Comparison of ENCODE assay signal across 21 cellular contexts in genomic region chr6:71239694-71240093, GRCh38.
"Had no signal": no experiment of that assay in that cellular context is flagged by ENCODE, and none has a peak within 500 bp of the region (broad histone marks: within the 10 kb centered on the region; RNA-seq: fewer than 3 reads in every experiment).

No MANE protein-coding gene starts in this region.

- DNase-seq: activated CD4-positive, alpha-beta T cell treated with anti-CD3 and anti-CD28 coated beads for 36 hours; activated CD4-positive, alpha-beta T cell treated with anti-CD3 and anti-CD28 coated beads, Interleukin-2, amount 50 U/mL, for 48 hours; activated gamma-delta T cell treated with Interleukin-2 at 50 U/mL for 16 hours; adrenal gland; caudate nucleus; dorsolateral prefrontal cortex; foreskin melanocyte; islet precursor cell; midbrain; stimulated activated CD4-positive, alpha-beta T cell treated with anti-CD3 and anti-CD28 coated beads, Interleukin-4, amount 100 ng/mL, for 24 hours; stomach; upper lobe of left lung had no signal

- H3K4me3 Mint-ChIP-seq: activated CD4-positive, alpha-beta T cell treated with anti-CD3 and anti-CD28 coated beads for 36 hours; activated T-helper 1 cell treated with anti-CD3 and anti-CD28 coated beads, Interleukin-12 subunit alpha, Interleukin-12 subunit beta, Interleukin-2, Interleukin-4 antibody, amounts not matched to agents 30 ng/mL and 10 ng/mL and 1 ng/mL, durations not matched to agents 14 hours and 24 hours and 36 hours; nephron; stimulated activated effector memory CD8-positive, alpha-beta T cell treated with anti-CD3 and anti-CD28 coated beads, Interleukin-12 subunit alpha, Interleukin-12 subunit beta, amount 100 ng/mL, for 72 hours; WTC11 had no signal

- H3K4me3 ChIP-seq: adrenal gland, dorsolateral prefrontal cortex, lung, smooth muscle cell, stomach, upper lobe of left lung had no signal

- H3K4me1 ChIP-seq: adrenal gland, parathyroid adenoma, stomach, upper lobe of left lung had no signal

- H3K36me3 Mint-ChIP-seq: stimulated activated effector memory CD8-positive, alpha-beta T cell treated with anti-CD3 and anti-CD28 coated beads, Interleukin-12 subunit alpha, Interleukin-12 subunit beta, amount 100 ng/mL, for 72 hours had no signal

- ATAC-seq: activated CD4-positive, alpha-beta T cell treated with anti-CD3 and anti-CD28 coated beads for 36 hours; activated naive CD4-positive, alpha-beta T cell treated with anti-CD3 and anti-CD28 coated beads, Interleukin-2, amount 50 U/mL, for 72 hours; sciatic nerve; stimulated activated effector memory CD8-positive, alpha-beta T cell treated with anti-CD3 and anti-CD28 coated beads, Interleukin-12 subunit alpha, Interleukin-12 subunit beta, amount 100 ng/mL, for 72 hours; WTC11 had no signal

- H3K4me1 Mint-ChIP-seq: activated CD4-positive, alpha-beta T cell treated with anti-CD3 and anti-CD28 coated beads for 36 hours; stimulated activated effector memory CD8-positive, alpha-beta T cell treated with anti-CD3 and anti-CD28 coated beads, Interleukin-12 subunit alpha, Interleukin-12 subunit beta, amount 100 ng/mL, for 72 hours had no signal

- H3K27me3 ChIP-seq: adrenal gland, stomach, upper lobe of left lung had no signal

- H3K9ac ChIP-seq: parathyroid adenoma had no signal

- H3K9me3 ChIP-seq: adrenal gland, stomach, upper lobe of left lung had no signal

- H3K36me3 ChIP-seq: adrenal gland, stomach, upper lobe of left lung had no signal

- H3K27ac ChIP-seq: adrenal gland, parathyroid adenoma, stomach, upper lobe of left lung had no signal

- H3K9me3 Mint-ChIP-seq: activated naive CD4-positive, alpha-beta T cell treated with anti-CD3 and anti-CD28 coated beads, Interleukin-2, amount 50 U/mL, for 72 hours; activated T-helper 1 cell treated with anti-CD3 and anti-CD28 coated beads, Interleukin-12 subunit alpha, Interleukin-12 subunit beta, Interleukin-2, Interleukin-4 antibody, amounts not matched to agents 30 ng/mL and 10 ng/mL and 1 ng/mL, durations not matched to agents 14 hours and 24 hours and 36 hours; stimulated activated effector memory CD8-positive, alpha-beta T cell treated with anti-CD3 and anti-CD28 coated beads, Interleukin-12 subunit alpha, Interleukin-12 subunit beta, amount 100 ng/mL, for 72 hours had no signal

- H3K27ac Mint-ChIP-seq: activated CD4-positive, alpha-beta T cell treated with anti-CD3 and anti-CD28 coated beads for 36 hours; activated naive CD4-positive, alpha-beta T cell treated with anti-CD3 and anti-CD28 coated beads, Interleukin-2, amount 50 U/mL, for 72 hours; activated T-helper 1 cell treated with anti-CD3 and anti-CD28 coated beads, Interleukin-12 subunit alpha, Interleukin-12 subunit beta, Interleukin-2, Interleukin-4 antibody, amounts not matched to agents 30 ng/mL and 10 ng/mL and 1 ng/mL, durations not matched to agents 14 hours and 24 hours and 36 hours; nephron; stimulated activated effector memory CD8-positive, alpha-beta T cell treated with anti-CD3 and anti-CD28 coated beads, Interleukin-12 subunit alpha, Interleukin-12 subunit beta, amount 100 ng/mL, for 72 hours; WTC11 had no signal
